Comparison of ENCODE assay signal across 15 cellular contexts in the genomic region with DNA sequence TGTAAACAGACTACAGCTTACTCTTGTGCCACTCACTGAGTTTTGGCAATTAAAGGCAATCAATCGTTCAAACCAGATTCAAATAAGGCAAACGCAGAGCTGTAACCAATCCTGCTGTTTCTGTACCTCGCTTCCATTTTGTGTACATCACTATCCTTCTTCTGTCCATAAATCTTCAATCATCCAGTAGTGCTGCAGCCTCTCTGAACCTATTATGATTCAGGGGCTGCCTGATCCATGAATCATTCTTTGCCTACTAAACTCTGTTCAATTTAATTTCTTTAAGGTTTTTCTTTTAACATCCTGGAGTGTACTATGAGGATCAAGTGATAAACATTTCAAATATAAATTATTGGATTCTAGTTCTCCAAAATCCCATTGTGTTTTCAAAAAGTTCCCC.
DNase-seq lines count a peak whose midpoint lies in the region; ATAC-seq, FAIRE-seq and TF ChIP-seq lines count a peak whose summit lies in the region.
"Had no signal": no experiment of that assay in that cellular context is flagged by ENCODE, and none has a peak within 500 bp of the region (broad histone marks: within the 10 kb centered on the region; RNA-seq: fewer than 3 reads in every experiment).

No MANE protein-coding gene starts in this region.

- H3K36me3 ChIP-seq in HEK293 (ENCODE audit: control insufficient read depth in 2 of 2, insufficient read depth in 1 of 2, low read length in 2 of 2): peaks cover 3 to 16% of the 10 kb centered on the region in 2 experiments; a peak in 2 of 3 replicates
- H3K36me3 ChIP-seq in adipocyte (ENCODE audit: control insufficient read depth, insufficient read depth, low read length, severe bottlenecking): peaks cover 14% of the 10 kb centered on the region

- no peak for TF ChIP-seq POLR2A in A549 (IDR thresholded peaks at IDR 0.05; ENCODE audit: low read length)

- H3K4me3 ChIP-seq in A549 (no peak overlapping the region), HEK293 (ENCODE audit: low read depth, low read length) (no peak overlapping the region), adipocyte (ENCODE audit: low read length) (no peak overlapping the region), foreskin fibroblast (ENCODE audit: low read depth in 1 of 2, low read length in 2 of 2) (no peak overlapping the region)
- H3K4me3 ChIP-seq: PC-9 had no signal

- H3K9me3 ChIP-seq in A549 (no peaks in the 10 kb centered on the region), HEK293 (ENCODE audit: control insufficient read depth, insufficient read depth, low read depth, low read length) (no peaks in the 10 kb centered on the region), adipocyte (ENCODE audit: control insufficient read depth, low read length) (no peaks in the 10 kb centered on the region)

- H3K27me3 ChIP-seq in adipocyte (replicated peaks; ENCODE audit: control insufficient read depth, insufficient read depth, low read length): no peaks in the 10 kb centered on the region

- peak; percentile 65 for FAIRE-seq in A549 (lab: Jason Lieb, UNC)
- FAIRE-seq: H1 had no signal

- no peak for TF ChIP-seq RAD21 in A549 (conservative IDR thresholded peaks at IDR 0.05 in 1 of 2, IDR thresholded peaks at IDR 0.05 in 1 of 2)

- H3K27ac ChIP-seq in A549: no peak overlapping the region
- no peak overlapping the region for H3K27ac ChIP-seq in HEK293 (ENCODE audit: extremely low read depth, low read depth, low read length)
- H3K27ac ChIP-seq: PC-9 had no signal

- POLR2A ChIA-PET in A549 (lab: Yijun Ruan, JAX) (no interaction called here), HEK293 (lab: Yijun Ruan, JAX) (no interaction called here)

- 77% methylated on average over 3 of the region's 3 CpGs for WGBS in A549 (ENCODE audit: missing lambda C conversion rate)

- CTCF ChIA-PET in A549 (lab: Yijun Ruan, JAX): no interaction called here
- CTCF ChIA-PET in HEK293 (lab: Yijun Ruan, JAX): no interaction called here

- no peak overlapping the region for H3K9ac ChIP-seq in adipocyte (ENCODE audit: low read length)

- no peak overlapping the region for H3K4me2 ChIP-seq in A549
- H3K4me2 ChIP-seq: PC-9 had no signal

- H3K4me1 ChIP-seq in A549 (no peaks in the 10 kb centered on the region), HEK293 (ENCODE audit: control insufficient read depth, insufficient read depth, low read length) (no peaks in the 10 kb centered on the region), adipocyte (ENCODE audit: control insufficient read depth, insufficient read depth, low read length) (no peaks in the 10 kb centered on the region)

- ATAC-seq in A549: no peak

- no peak for TF ChIP-seq CTCF in A549 (IDR thresholded peaks at IDR 0.05)
- TF ChIP-seq CTCF in HEK293 (tag by site-specific recombination; IDR thresholded peaks at IDR 0.05): no peak
- no peak for TF ChIP-seq CTCF in foreskin fibroblast (IDR thresholded peaks at IDR 0.05; ENCODE audit: low read depth, low read length)

- no peak for TF ChIP-seq EP300 in A549 (IDR thresholded peaks at IDR 0.05)

- DNase-seq in A549 (ENCODE audit: low read depth in 1 of 2, low spot score in 1 of 2): no peak
- DNase-seq in adipocyte (ENCODE audit: low read depth): peak; percentile 10
- DNase-seq in foreskin fibroblast: peak; percentile 27 to 60
- DNase-seq in DMS114 treated with DMSO at 0.1 percent for 48 hours (lab: John Stamatoyannopoulos, UW; ENCODE audit: unreplicated experiment): no peak
- DNase-seq in activated CD4-positive, alpha-beta T cell treated with anti-CD3 and anti-CD28 coated beads, Interleukin-2, amount 50 U/mL, for 4 hours: no peak
- DNase-seq in effector CD4-positive, alpha-beta T cell: no peak
- no peak for DNase-seq in ecto neural progenitor cell (ENCODE audit: low spot score)
- DNase-seq: CD4-positive, CD25-positive, alpha-beta regulatory T cell; Kasumi-1; NCI-H146; NCI-H2227 treated with DMSO at 0.1 percent for 48 hours; NCI-H524 treated with DMSO at 0.1 percent for 48 hours; PC-9 had no signal

TF ChIP-seq in A549, 52 proteins besides CTCF, POLR2A, EP300 and RAD21:
- no peak for TF ChIP-seq KDM1A (IDR thresholded peaks at IDR 0.05; ENCODE audit: low read depth)
- TF ChIP-seq NR3C1 (IDR thresholded peaks at IDR 0.05): no peak
- TF ChIP-seq ZC3H11A (IDR thresholded peaks at IDR 0.05): no peak
- no peak for TF ChIP-seq CHD2 (IDR thresholded peaks at IDR 0.05; ENCODE audit: low read length, partially characterized antibody)

TF ChIP-seq in HEK293, 187 proteins besides CTCF, POLR2A, EP300 and RAD21:
- TF ChIP-seq ZNF549 (tag by site-specific recombination; IDR thresholded peaks at IDR 0.05) (peak; percentile 58; the same call in 1 of the 2 replicates), ZBTB17 (tag by site-specific recombination; IDR thresholded peaks at IDR 0.05) (no peak), ZNF140 (tag by site-specific recombination; IDR thresholded peaks at IDR 0.05) (no peak), ZNF416 (tag by site-specific recombination; IDR thresholded peaks at IDR 0.05) (no peak), ZNF521 (tag by site-specific recombination; IDR thresholded peaks at IDR 0.05) (no peak)
- TF ChIP-seq, protein P1, sequence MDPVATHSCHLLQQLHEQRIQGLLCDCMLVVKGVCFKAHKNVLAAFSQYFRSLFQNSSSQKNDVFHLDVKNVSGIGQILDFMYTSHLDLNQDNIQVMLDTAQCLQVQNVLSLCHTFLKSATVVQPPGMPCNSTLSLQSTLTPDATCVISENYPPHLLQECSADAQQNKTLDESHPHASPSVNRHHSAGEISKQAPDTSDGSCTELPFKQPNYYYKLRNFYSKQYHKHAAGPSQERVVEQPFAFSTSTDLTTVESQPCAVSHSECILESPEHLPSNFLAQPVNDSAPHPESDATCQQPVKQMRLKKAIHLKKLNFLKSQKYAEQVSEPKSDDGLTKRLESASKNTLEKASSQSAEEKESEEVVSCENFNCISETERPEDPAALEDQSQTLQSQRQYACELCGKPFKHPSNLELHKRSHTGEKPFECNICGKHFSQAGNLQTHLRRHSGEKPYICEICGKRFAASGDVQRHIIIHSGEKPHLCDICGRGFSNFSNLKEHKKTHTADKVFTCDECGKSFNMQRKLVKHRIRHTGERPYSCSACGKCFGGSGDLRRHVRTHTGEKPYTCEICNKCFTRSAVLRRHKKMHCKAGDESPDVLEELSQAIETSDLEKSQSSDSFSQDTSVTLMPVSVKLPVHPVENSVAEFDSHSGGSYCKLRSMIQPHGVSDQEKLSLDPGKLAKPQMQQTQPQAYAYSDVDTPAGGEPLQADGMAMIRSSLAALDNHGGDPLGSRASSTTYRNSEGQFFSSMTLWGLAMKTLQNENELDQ (tag by site-specific recombination; IDR thresholded peaks at IDR 0.05; ENCODE audit: low read depth): no peak

Comparison
In these comparisons a context has a peak if more than half of its experiments do, and no peak if none do; other contexts are left out.
1. DNase-seq: peak in adipocyte (single experiment) and foreskin fibroblast (2 of 2); none in A549 (0 of 2), DMS114 treated with DMSO at 0.1 percent for 48 hours (single experiment), activated CD4-positive, alpha-beta T cell treated with anti-CD3 and anti-CD28 coated beads, Interleukin-2, amount 50 U/mL, for 4 hours (0 of 2), effector CD4-positive, alpha-beta T cell (single experiment) and ecto neural progenitor cell (single experiment).